11 cellular contexts compared by ENCODE assay signal in the genomic region with DNA sequence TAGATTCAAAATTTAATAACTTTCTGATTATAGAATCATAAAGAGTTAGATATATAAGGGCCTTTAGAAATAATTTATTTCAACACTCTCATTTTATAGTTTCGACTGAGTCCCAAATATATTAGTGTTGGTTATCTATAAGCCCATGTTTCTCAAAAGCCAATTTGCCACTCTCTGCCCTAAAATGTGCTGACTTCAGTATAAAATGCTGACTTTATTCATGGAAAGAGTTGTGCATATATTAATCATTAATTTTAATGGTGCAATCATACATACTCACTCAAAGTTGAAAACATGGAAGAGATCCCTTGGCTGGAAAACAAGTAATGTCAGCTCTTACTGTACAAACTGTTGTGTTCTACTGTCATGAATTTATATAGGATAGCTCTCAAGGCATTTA.
"Had no signal": no experiment of that assay in that cellular context is flagged by ENCODE, and none has a peak within 500 bp of the region (broad histone marks: within the 10 kb centered on the region; RNA-seq: fewer than 3 reads in every experiment).

No MANE protein-coding gene starts in this region.

- H3K4me2 ChIP-seq: GM23338 had no signal

- ATAC-seq: GM23338, HCT116 had no signal

- H3K4me1 ChIP-seq: HAP-1 had no signal

- H3K27ac ChIP-seq: GM23248 had no signal

- H3K36me3 ChIP-seq: HAP-1 had no signal

- H3K9me3 ChIP-seq: HAP-1 had no signal

- H2AFZ ChIP-seq: GM23248, GM23338 had no signal

- DNase-seq: GM23248, GOT3, H7, H9, HCEC 1CT, HFFc6 had no signal

- H3K4me3 ChIP-seq: GM23248, GM23338, HAP-1 had no signal

- FAIRE-seq: H1, H54 had no signal

- H3K9ac ChIP-seq: GM23248 had no signal
